ENCODE assay signal across 9 cellular contexts in the genomic region with DNA sequence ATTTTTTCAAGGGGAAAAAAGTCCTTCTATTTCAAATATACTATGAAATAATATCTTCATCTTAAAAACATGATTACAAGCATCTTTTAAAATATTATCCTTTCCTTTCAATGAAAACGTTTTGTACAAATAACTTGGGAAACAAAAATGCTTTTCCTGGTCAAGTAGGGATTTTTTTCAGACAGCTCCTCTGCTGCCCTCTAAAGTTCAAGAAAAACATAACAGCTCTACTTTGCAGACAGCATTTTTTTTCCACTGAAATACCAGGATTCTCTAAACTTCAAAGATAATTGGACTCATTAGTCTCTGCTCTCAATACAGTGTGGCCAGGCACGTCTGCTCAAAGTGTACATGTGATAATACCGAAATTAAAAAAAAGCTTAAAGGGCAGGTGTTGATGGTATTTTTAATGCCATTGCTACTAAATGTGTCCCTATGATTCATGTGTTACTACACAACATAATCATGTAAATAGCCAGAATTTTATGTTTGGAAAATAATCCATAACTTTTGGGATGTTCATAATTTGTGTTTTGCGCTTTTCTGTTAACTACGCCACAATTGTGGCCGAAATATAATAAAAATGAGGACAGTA.
DNase-seq lines count a peak whose midpoint lies in the region; ATAC-seq, FAIRE-seq and TF ChIP-seq lines count a peak whose summit lies in the region.
"Had no signal": no experiment of that assay in that cellular context is flagged by ENCODE, and none has a peak within 500 bp of the region (broad histone marks: within the 10 kb centered on the region; RNA-seq: fewer than 3 reads in every experiment).

No MANE protein-coding gene starts in this region.

- no peaks in the 10 kb centered on the region for H3K4me1 ChIP-seq in Loucy (ENCODE audit: insufficient read depth, low read length, poor library complexity, severe bottlenecking)

- no peaks in the 10 kb centered on the region for H3K9me3 ChIP-seq in Loucy (ENCODE audit: insufficient read depth, low read depth, low read length)

- peak; percentile 73 for FAIRE-seq in G401.6 (lab: Jason Lieb, UNC)
- no peak for FAIRE-seq in bronchial epithelial cell (lab: Jason Lieb, UNC)

- H4K20me1 ChIP-seq in Loucy (ENCODE audit: insufficient read depth, low read length, poor library complexity, severe bottlenecking): no peaks in the 10 kb centered on the region

- no peak overlapping the region for H3K9ac ChIP-seq in Loucy (ENCODE audit: low read depth, low read length, poor library complexity, severe bottlenecking)

- no peaks in the 10 kb centered on the region for H3K36me3 Mint-ChIP-seq in nephron (ENCODE audit: low read depth)
- no peaks in the 10 kb centered on the region for H3K36me3 Mint-ChIP-seq in activated naive CD4-positive, alpha-beta T cell treated with anti-CD3 and anti-CD28 coated beads, Interleukin-2, amount 10 ng/mL, durations not matched to agents 7 days and 5 days
- no peaks in the 10 kb centered on the region for H3K36me3 Mint-ChIP-seq in effector memory CD8-positive, alpha-beta T cell (ENCODE audit: insufficient read depth)
- H3K36me3 Mint-ChIP-seq: activated naive CD4-positive, alpha-beta T cell treated with anti-CD3 and anti-CD28 coated beads, Interleukin-2, amount 50 U/mL, for 24 hours had no signal

- H3F3A ChIP-seq in Loucy (ENCODE audit: low read depth): no peaks in the 10 kb centered on the region

- H3K4me2 ChIP-seq in Loucy (ENCODE audit: low read depth, low read length, poor library complexity, severe bottlenecking): no peak overlapping the region

- H2AFZ ChIP-seq in Loucy (ENCODE audit: low read length): no peak overlapping the region

- no peak overlapping the region for H3K4me3 Mint-ChIP-seq in nephron
- no peak overlapping the region for H3K4me3 Mint-ChIP-seq in activated naive CD4-positive, alpha-beta T cell treated with anti-CD3 and anti-CD28 coated beads, Interleukin-2, amount 10 ng/mL, durations not matched to agents 7 days and 5 days
- H3K4me3 Mint-ChIP-seq in effector memory CD8-positive, alpha-beta T cell: no peak overlapping the region
- H3K4me3 Mint-ChIP-seq: activated naive CD4-positive, alpha-beta T cell treated with anti-CD3 and anti-CD28 coated beads, Interleukin-2, amount 50 U/mL, for 24 hours had no signal

- H3K27ac Mint-ChIP-seq in nephron: no peak overlapping the region
- H3K27ac Mint-ChIP-seq in activated naive CD4-positive, alpha-beta T cell treated with anti-CD3 and anti-CD28 coated beads, Interleukin-2, amount 10 ng/mL, durations not matched to agents 7 days and 5 days: no peak overlapping the region
- H3K27ac Mint-ChIP-seq in effector memory CD8-positive, alpha-beta T cell: no peak overlapping the region
- H3K27ac Mint-ChIP-seq: activated naive CD4-positive, alpha-beta T cell treated with anti-CD3 and anti-CD28 coated beads, Interleukin-2, amount 50 U/mL, for 24 hours had no signal

- no peak for TF ChIP-seq POLR2A in GM18505 (IDR thresholded peaks at IDR 0.05; ENCODE audit: borderline replicate concordance, extremely low read depth, insufficient read depth, insufficient read length)

- no peak overlapping the region for H3K4me3 ChIP-seq in Loucy (ENCODE audit: low read length, poor library complexity, severe bottlenecking)
- H3K4me3 ChIP-seq in bronchial epithelial cell (ENCODE audit: low read depth, low read length): no peak overlapping the region

- H3K27me3 ChIP-seq in Loucy (ENCODE audit: insufficient read depth, low read length, poor library complexity, severe bottlenecking): no peaks in the 10 kb centered on the region
- H3K27me3 ChIP-seq in bronchial epithelial cell (ENCODE audit: control insufficient read depth, insufficient read depth, low read length): no peaks in the 10 kb centered on the region

- peak; percentile 63 for TF ChIP-seq CTCF in Loucy (conservative IDR thresholded peaks at IDR 0.05; ENCODE audit: low read length)
- peak; percentile 51 for TF ChIP-seq CTCF in bronchial epithelial cell (IDR thresholded peaks at IDR 0.05; ENCODE audit: insufficient read depth, low read length, severe bottlenecking)
- TF ChIP-seq CTCF in nephron (IDR thresholded peaks at IDR 0.05; ENCODE audit: unreplicated experiment in 3 of 3): peak; percentile 61 to 74 (median 66)

- H3K9me2 ChIP-seq in Loucy (replicated peaks; ENCODE audit: low read depth, low read length): no peaks in the 10 kb centered on the region

- no peak for ATAC-seq in HG02973 (IDR thresholded peaks at IDR 0.05; ENCODE audit: unreplicated experiment)
- no peak for ATAC-seq in GM18505 (IDR thresholded peaks at IDR 0.05; ENCODE audit: unreplicated experiment)
- ATAC-seq in effector memory CD8-positive, alpha-beta T cell (replicated peaks): no peak

- DNase-seq in bronchial epithelial cell (ENCODE audit: low read depth): peak; percentile 25
- no peak for DNase-seq in activated naive CD4-positive, alpha-beta T cell treated with anti-CD3 and anti-CD28 coated beads, Interleukin-2, amount 10 ng/mL, durations not matched to agents 7 days and 5 days
- DNase-seq in effector memory CD8-positive, alpha-beta T cell: no peak

- H3K4me1 Mint-ChIP-seq in nephron: peaks cover 11% of the 10 kb centered on the region
- H3K4me1 Mint-ChIP-seq in activated naive CD4-positive, alpha-beta T cell treated with anti-CD3 and anti-CD28 coated beads, Interleukin-2, amount 10 ng/mL, durations not matched to agents 7 days and 5 days: no peaks in the 10 kb centered on the region
- no peaks in the 10 kb centered on the region for H3K4me1 Mint-ChIP-seq in effector memory CD8-positive, alpha-beta T cell (ENCODE audit: low read depth in 2 of 2)
- H3K4me1 Mint-ChIP-seq: activated naive CD4-positive, alpha-beta T cell treated with anti-CD3 and anti-CD28 coated beads, Interleukin-2, amount 50 U/mL, for 24 hours had no signal

- H3K36me3 ChIP-seq in Loucy (ENCODE audit: insufficient read depth, low read length) (no peaks in the 10 kb centered on the region), bronchial epithelial cell (ENCODE audit: control insufficient read depth, insufficient read depth, low read length) (no peaks in the 10 kb centered on the region)

- H3K27me3 Mint-ChIP-seq in nephron (ENCODE audit: low read depth): peaks cover 4% of the 10 kb centered on the region
- no peaks in the 10 kb centered on the region for H3K27me3 Mint-ChIP-seq in activated naive CD4-positive, alpha-beta T cell treated with anti-CD3 and anti-CD28 coated beads, Interleukin-2, amount 10 ng/mL, durations not matched to agents 7 days and 5 days
- H3K27me3 Mint-ChIP-seq in effector memory CD8-positive, alpha-beta T cell: no peaks in the 10 kb centered on the region
- H3K27me3 Mint-ChIP-seq: activated naive CD4-positive, alpha-beta T cell treated with anti-CD3 and anti-CD28 coated beads, Interleukin-2, amount 50 U/mL, for 24 hours had no signal

- CTCF ChIA-PET in activated naive CD4-positive, alpha-beta T cell treated with anti-CD3 and anti-CD28 coated beads, Interleukin-2, amount 10 ng/mL, durations not matched to agents 7 days and 5 days (lab: Charles Lee): interaction anchor here (1.5 to 3.3 kb wide), 3 partner anchors 9 to 696 kb away, joined by 3 to 19 read pairs (median 4); no protein-coding TSS in a partner anchor

- H3K79me2 ChIP-seq in Loucy (ENCODE audit: insufficient read depth, low read length): no peaks in the 10 kb centered on the region

- no peaks in the 10 kb centered on the region for H3K9me3 Mint-ChIP-seq in nephron
- peaks cover 1% of the 10 kb centered on the region for H3K9me3 Mint-ChIP-seq in activated naive CD4-positive, alpha-beta T cell treated with anti-CD3 and anti-CD28 coated beads, Interleukin-2, amount 10 ng/mL, durations not matched to agents 7 days and 5 days
- H3K9me3 Mint-ChIP-seq in effector memory CD8-positive, alpha-beta T cell: peaks cover 2 to 7% of the 10 kb centered on the region in 2 donors
